Comparison of ENCODE assay signal across 12 cellular contexts in the genomic region with DNA sequence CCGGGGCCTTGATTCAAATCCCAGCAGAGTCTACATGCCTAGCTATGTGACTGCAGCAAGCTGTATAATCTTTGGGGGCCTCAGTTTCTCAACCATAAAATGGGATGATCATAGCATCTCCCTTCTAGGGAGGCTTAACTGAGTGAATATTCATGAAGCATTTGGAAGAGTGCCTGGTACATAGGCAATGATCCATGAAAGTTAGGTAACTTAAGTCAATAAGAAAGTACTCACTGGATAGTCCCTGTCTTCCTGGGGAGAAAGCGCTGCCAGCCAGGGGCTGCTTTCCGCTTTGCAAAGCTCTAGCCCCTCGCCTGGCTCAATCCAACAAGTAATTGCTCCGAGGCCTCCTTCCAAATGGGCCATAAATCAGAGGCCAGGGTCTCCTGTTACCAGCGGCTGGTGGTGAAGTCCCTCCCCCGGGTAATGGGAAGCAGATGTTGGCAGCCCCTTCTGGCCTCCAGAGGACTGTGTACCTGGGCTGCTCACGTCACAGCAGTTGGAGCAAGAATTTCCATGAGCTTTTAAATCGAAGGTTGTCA.
DNase-seq lines count a peak whose midpoint lies in the region; ATAC-seq and TF ChIP-seq lines count a peak whose summit lies in the region.
"Had no signal": no experiment of that assay in that cellular context is flagged by ENCODE, and none has a peak within 500 bp of the region (broad histone marks: within the 10 kb centered on the region; RNA-seq: fewer than 3 reads in every experiment).

No MANE protein-coding gene starts in this region.

- peaks cover 0 to under 1% of the 10 kb centered on the region in 2 experiments for H3K36me3 ChIP-seq in mesenchymal stem cell (ENCODE audit: control insufficient read depth in 1 of 2, insufficient read depth in 2 of 2, low read depth in 1 of 2, low read length in 2 of 2)
- no peaks in the 10 kb centered on the region for H3K36me3 ChIP-seq in effector memory CD4-positive, alpha-beta T cell (ENCODE audit: control insufficient read depth, insufficient read depth, low read length)

- H3K23ac ChIP-seq in mesenchymal stem cell (ENCODE audit: low read length in 2 of 2), result no peak overlapping the region

- no peaks in the 10 kb centered on the region for H3K9me3 ChIP-seq in mesenchymal stem cell (ENCODE audit: control insufficient read depth, low read length)
- no peaks in the 10 kb centered on the region for H3K9me3 ChIP-seq in effector memory CD4-positive, alpha-beta T cell (ENCODE audit: control insufficient read depth, low read length)

- DNase-seq in ELF-1 (ENCODE audit: low read depth, low spot score) (peak; percentile 89), NCI-H2107 (lab: John Stamatoyannopoulos, UW) (peak; percentile 58), mesenchymal stem cell (peak; percentile 19), GM10248 (ENCODE audit: extremely low spot score) (no peak)
- no peak for DNase-seq in effector memory CD4-positive, alpha-beta T cell
- DNase-seq: activated CD8-positive, alpha-beta memory T cell treated with anti-CD3 and anti-CD28 coated beads, Interleukin-2, amount 50 U/mL, for 48 hours; immature natural killer cell had no signal

- H3K4me1 Mint-ChIP-seq in brain, result peaks cover 39% of the 10 kb centered on the region

- ATAC-seq in GM21576 (IDR thresholded peaks at IDR 0.05; ENCODE audit: unreplicated experiment) (no peak), GM21786 (IDR thresholded peaks at IDR 0.05; ENCODE audit: unreplicated experiment) (no peak)
- ATAC-seq: stimulated activated effector memory CD8-positive, alpha-beta T cell treated with anti-CD3 and anti-CD28 coated beads, Interleukin-12 subunit alpha, Interleukin-12 subunit beta, amount 100 ng/mL, for 72 hours had no signal

- H3K79me1 ChIP-seq in mesenchymal stem cell (replicated peaks; ENCODE audit: low read length, poor library complexity, severe bottlenecking), result no peaks in the 10 kb centered on the region

- H2AK5ac ChIP-seq in mesenchymal stem cell (ENCODE audit: low read length, severe bottlenecking), result no peak overlapping the region

- H3K4me2 ChIP-seq in mesenchymal stem cell (ENCODE audit: low read length, poor library complexity, severe bottlenecking), result peak overlapping the region; percentile 34

- no peak overlapping the region for H2AFZ ChIP-seq in mesenchymal stem cell (ENCODE audit: low read depth, low read length)

- no peak overlapping the region for H3K27ac ChIP-seq in mesenchymal stem cell (ENCODE audit: low read length, poor library complexity, severe bottlenecking)
- H3K27ac ChIP-seq in effector memory CD4-positive, alpha-beta T cell (ENCODE audit: insufficient read depth, low read length, poor library complexity, severe bottlenecking), result no peak overlapping the region

- H2BK120ac ChIP-seq in mesenchymal stem cell (ENCODE audit: low read depth, low read length), result peak overlapping the region; percentile 24

- WGBS in mesenchymal stem cell, result 36% methylated on average over 9 of the region's 9 CpGs

- peak overlapping the region; percentile 62 for H2BK15ac ChIP-seq in mesenchymal stem cell (ENCODE audit: low read depth, poor library complexity, severe bottlenecking)

- H2BK5ac ChIP-seq in mesenchymal stem cell (ENCODE audit: low read depth, low read length, poor library complexity, severe bottlenecking), result no peak overlapping the region

- H4K91ac ChIP-seq in mesenchymal stem cell (ENCODE audit: low read length), result no peak overlapping the region

- H3K4ac ChIP-seq in mesenchymal stem cell (ENCODE audit: low read depth in 1 of 2, low read length in 2 of 2), result no peak overlapping the region

- H3K14ac ChIP-seq in mesenchymal stem cell (ENCODE audit: low read length in 2 of 2), result no peak overlapping the region

- H3K27me3 Mint-ChIP-seq in brain, result peaks cover 7% of the 10 kb centered on the region
- H3K27me3 Mint-ChIP-seq: IgD-negative memory B cell had no signal

- CTCF ChIA-PET in GM10248 (lab: Yijun Ruan, JAX), result interaction anchor here (0.8 to 1.8 kb wide), 3 partner anchors 11 to 515 kb away, joined by 3 to 6 read pairs (median 4); no protein-coding TSS in a partner anchor

- no peak overlapping the region for H3K9ac ChIP-seq in mesenchymal stem cell (ENCODE audit: low read length)

- no peaks in the 10 kb centered on the region for H3K36me3 Mint-ChIP-seq in brain
- H3K36me3 Mint-ChIP-seq: IgD-negative memory B cell; immature natural killer cell; stimulated activated effector memory CD8-positive, alpha-beta T cell treated with anti-CD3 and anti-CD28 coated beads, Interleukin-12 subunit alpha, Interleukin-12 subunit beta, amount 100 ng/mL, for 72 hours had no signal

- H3K27ac Mint-ChIP-seq in brain, result peak overlapping the region in 3 of 5 experiments; percentile 35 to 61 (median 37)
- H3K27ac Mint-ChIP-seq: immature natural killer cell; stimulated activated effector memory CD8-positive, alpha-beta T cell treated with anti-CD3 and anti-CD28 coated beads, Interleukin-12 subunit alpha, Interleukin-12 subunit beta, amount 100 ng/mL, for 72 hours had no signal

- H4K8ac ChIP-seq in mesenchymal stem cell (ENCODE audit: low read length), result no peak overlapping the region

- H3K9me3 Mint-ChIP-seq in brain, result peaks cover 0 to 10% (median 0%) of the 10 kb centered on the region in 5 experiments
- H3K9me3 Mint-ChIP-seq: IgD-negative memory B cell; immature natural killer cell; stimulated activated effector memory CD8-positive, alpha-beta T cell treated with anti-CD3 and anti-CD28 coated beads, Interleukin-12 subunit alpha, Interleukin-12 subunit beta, amount 100 ng/mL, for 72 hours had no signal

- no peak overlapping the region for H3K4me3 ChIP-seq in mesenchymal stem cell (ENCODE audit: insufficient read depth in 1 of 2, low read depth in 1 of 2, low read length in 2 of 2)
- no peak overlapping the region for H3K4me3 ChIP-seq in effector memory CD4-positive, alpha-beta T cell (ENCODE audit: insufficient read depth, low read depth, low read length, poor library complexity, severe bottlenecking)

- peaks cover 17% of the 10 kb centered on the region for H3K4me1 ChIP-seq in mesenchymal stem cell (ENCODE audit: control insufficient read depth, insufficient read depth, low read depth, low read length)
- H3K4me1 ChIP-seq in effector memory CD4-positive, alpha-beta T cell (ENCODE audit: control insufficient read depth, insufficient read depth, low read length, poor library complexity, severe bottlenecking), result peaks cover 12% of the 10 kb centered on the region

- POLR2A ChIA-PET in GM10248 (lab: Yijun Ruan, JAX), result no interaction called here

- H2BK12ac ChIP-seq in mesenchymal stem cell (ENCODE audit: low read length in 2 of 2), result peak overlapping the region in 1 of 2 experiments; percentile 30

- TF ChIP-seq CTCF in brain (conservative IDR thresholded peaks at IDR 0.05) (no peak), GM10248 (IDR thresholded peaks at IDR 0.05; ENCODE audit: control extremely low read depth, extremely low read depth, low read depth, missing control alignments) (no peak)

- peak overlapping the region in 1 of 5 experiments; percentile 21 for H3K4me3 Mint-ChIP-seq in brain
- H3K4me3 Mint-ChIP-seq: IgD-negative memory B cell; immature natural killer cell; stimulated activated effector memory CD8-positive, alpha-beta T cell treated with anti-CD3 and anti-CD28 coated beads, Interleukin-12 subunit alpha, Interleukin-12 subunit beta, amount 100 ng/mL, for 72 hours had no signal

- peaks cover 0 to 29% of the 10 kb centered on the region in 2 experiments for H3K27me3 ChIP-seq in mesenchymal stem cell (ENCODE audit: control insufficient read depth in 1 of 2, insufficient read depth in 1 of 2, low read length in 2 of 2)
- no peaks in the 10 kb centered on the region for H3K27me3 ChIP-seq in effector memory CD4-positive, alpha-beta T cell (replicated peaks; ENCODE audit: control insufficient read depth, insufficient read depth, low read length, poor library complexity, severe bottlenecking)

- no peak overlapping the region for H3K18ac ChIP-seq in mesenchymal stem cell (ENCODE audit: low read depth in 1 of 2, low read length in 2 of 2)

Comparison
In these comparisons a context has a peak if more than half of its experiments do, and no peak if none do; other contexts are left out.
1. DNase-seq: peak in ELF-1 (single experiment), NCI-H2107 (single experiment) and mesenchymal stem cell (single experiment); none in effector memory CD4-positive, alpha-beta T cell (0 of 3) and GM10248 (single experiment).